Comparison of ENCODE assay signal across 8 cellular contexts in genomic region chr11:130068546-130068985, GRCh38. TPM values are rescaled to one million over a fixed set of nuclear protein-coding genes. Genes with fewer than 3 reads are reported as not detected.
A peak's percentile ranks its signal among the peaks of the same experiment; 100 is the strongest.
DNase-seq lines count a peak whose midpoint lies in the region; ATAC-seq and TF ChIP-seq lines count a peak whose summit lies in the region.

No MANE protein-coding gene starts in this region.

- no peaks in the 10 kb centered on the region for H3K9me3 Mint-ChIP-seq in activated CD4-positive, alpha-beta T cell treated with anti-CD3 and anti-CD28 coated beads, Interleukin-2, amount 10 ng/mL, durations not matched to agents 7 days and 5 days

- intact Hi-C loops in ascending aorta (cut with DNase I): loop anchor here (2.0 to 5.0 kb wide), 7 partner anchors 56 to 849 kb away; partner anchors contain the start of genes NFRKB, SNX19 and ZBTB44
- intact Hi-C loops in left lung (cut with DNase I): no loop called here
- intact Hi-C loops in testis (cut with DNase I; ENCODE audit: low total_unique reads): no loop called here

- peak overlapping the region; percentile 89 for H3K4me3 Mint-ChIP-seq in activated CD4-positive, alpha-beta T cell treated with anti-CD3 and anti-CD28 coated beads, Interleukin-2, amount 10 ng/mL, durations not matched to agents 7 days and 5 days

- H3K4me1 ChIP-seq in ascending aorta (peaks cover 11 to 12% of the 10 kb centered on the region in 2 donors), left lung (peaks cover 7 to 27% of the 10 kb centered on the region in 2 donors), testis (peaks cover 8% of the 10 kb centered on the region)

- peak overlapping the region; percentile 92 to 96 for H3K27ac ChIP-seq in ascending aorta
- peak overlapping the region; percentile 93 to 96 for H3K27ac ChIP-seq in left lung
- peak overlapping the region; percentile 90 to 93 for H3K27ac ChIP-seq in testis

- CTCF ChIA-PET in activated CD4-positive, alpha-beta T cell treated with anti-CD3 and anti-CD28 coated beads, Interleukin-2, amount 10 ng/mL, durations not matched to agents 7 days and 5 days (lab: Charles Lee): no interaction called here

- POLR2A ChIA-PET in activated CD4-positive, alpha-beta T cell treated with anti-CD3 and anti-CD28 coated beads, Interleukin-2, amount 10 ng/mL, durations not matched to agents 7 days and 5 days (lab: Charles Lee): no interaction called here

- TF ChIP-seq POLR2A in testis (IDR thresholded peaks at IDR 0.05) (no peak), erythroblast (IDR thresholded peaks at IDR 0.05; ENCODE audit: low read length) (no peak)

- peaks cover 20% of the 10 kb centered on the region for H3K4me1 Mint-ChIP-seq in activated CD4-positive, alpha-beta T cell treated with anti-CD3 and anti-CD28 coated beads, Interleukin-2, amount 10 ng/mL, durations not matched to agents 7 days and 5 days

- TF ChIP-seq CTCF in ascending aorta (IDR thresholded peaks at IDR 0.05): peak in 1 of 3 experiments; percentile 6
- no peak for TF ChIP-seq CTCF in left lung (IDR thresholded peaks at IDR 0.05)
- no peak for TF ChIP-seq CTCF in testis (IDR thresholded peaks at IDR 0.05)

- H3K4me3 ChIP-seq in ascending aorta (peak overlapping the region; percentile 87 to 96), left lung (peak overlapping the region; percentile 58 to 79), testis (peak overlapping the region; percentile 84 to 89)

- H3K36me3 ChIP-seq in ascending aorta: no peaks in the 10 kb centered on the region
- H3K36me3 ChIP-seq in left lung: no peaks in the 10 kb centered on the region
- H3K36me3 ChIP-seq in testis (ENCODE audit: low read depth, missing control alignments): no peaks in the 10 kb centered on the region

- no peaks in the 10 kb centered on the region for H3K27me3 ChIP-seq in ascending aorta
- H3K27me3 ChIP-seq in left lung: no peaks in the 10 kb centered on the region
- no peaks in the 10 kb centered on the region for H3K27me3 ChIP-seq in testis

- WGBS in testis, 2 donors: 52% methylated on average over 14 to 18 of the region's 18 CpGs

- DNase-seq in activated CD4-positive, alpha-beta T cell treated with anti-CD3 and anti-CD28 coated beads, Interleukin-2, amount 10 ng/mL, durations not matched to agents 7 days and 5 days: no peak
- no peak for DNase-seq in activated CD4-positive, alpha-beta T cell treated with anti-CD3 and anti-CD28 coated beads, Interleukin-2, amount 50 U/mL, for 4 hours
- DNase-seq in ascending aorta (ENCODE audit: low spot score in 2 of 2): peak in 1 of 2 donors; percentile 79
- DNase-seq in left lung: no peak
- DNase-seq in testis: peak; percentile 21
- DNase-seq in erythroblast (lab: John Stamatoyannopoulos, UW): no peak
- no peak for DNase-seq in NCI-H226

- H3K9me3 ChIP-seq in ascending aorta (no peaks in the 10 kb centered on the region), left lung (no peaks in the 10 kb centered on the region), testis (no peaks in the 10 kb centered on the region)

- peaks cover 34% of the 10 kb centered on the region for H3K27me3 Mint-ChIP-seq in activated CD4-positive, alpha-beta T cell treated with anti-CD3 and anti-CD28 coated beads, Interleukin-2, amount 10 ng/mL, durations not matched to agents 7 days and 5 days

- ATAC-seq in left lung (no peak), GM21515 (IDR thresholded peaks at IDR 0.05; ENCODE audit: unreplicated experiment) (no peak)

- peak overlapping the region; percentile 93 for H3K27ac Mint-ChIP-seq in activated CD4-positive, alpha-beta T cell treated with anti-CD3 and anti-CD28 coated beads, Interleukin-2, amount 10 ng/mL, durations not matched to agents 7 days and 5 days

- no peaks in the 10 kb centered on the region for H3K36me3 Mint-ChIP-seq in activated CD4-positive, alpha-beta T cell treated with anti-CD3 and anti-CD28 coated beads, Interleukin-2, amount 10 ng/mL, durations not matched to agents 7 days and 5 days (ENCODE audit: low read depth)

RNA-seq across cellular contexts. Expression of gene APLP2, which starts 1.1 kb away (rescaled TPM):
- 10 to 100 TPM; 18.9 to 19.8 TPM for total RNA-seq in activated CD4-positive, alpha-beta T cell treated with anti-CD3 and anti-CD28 coated beads, Interleukin-2, amount 10 ng/mL, durations not matched to agents 7 days and 5 days
- total RNA-seq in ascending aorta: 216 TPM
- total RNA-seq in left lung: 100 to 1,000 TPM; 428 to 646 TPM
- total RNA-seq in testis: 100 to 1,000 TPM; 105 to 130 TPM
- 159 TPM for polyA plus RNA-seq in testis (ENCODE audit: insufficient read depth, low read depth, low replicate concordance)

Comparison
In these comparisons a context has a peak if more than half of its experiments do, and no peak if none do; other contexts are left out.
1. RNA of gene APLP2, which starts 1.1 kb away (total RNA-seq): 428 to 646 TPM in left lung, 216 TPM in ascending aorta (single experiment) and 105 to 130 TPM in testis; 18.9 to 19.8 TPM in activated CD4-positive, alpha-beta T cell treated with anti-CD3 and anti-CD28 coated beads, Interleukin-2, amount 10 ng/mL, durations not matched to agents 7 days and 5 days; every median in the first group is over 4 times any median in the second.
2. Peak in every context shown above with its lines, with median percentiles within 50 percentile points of each other: H3K27ac ChIP-seq and H3K4me3 ChIP-seq.